7 cellular contexts compared by ENCODE assay signal in the genomic region with DNA sequence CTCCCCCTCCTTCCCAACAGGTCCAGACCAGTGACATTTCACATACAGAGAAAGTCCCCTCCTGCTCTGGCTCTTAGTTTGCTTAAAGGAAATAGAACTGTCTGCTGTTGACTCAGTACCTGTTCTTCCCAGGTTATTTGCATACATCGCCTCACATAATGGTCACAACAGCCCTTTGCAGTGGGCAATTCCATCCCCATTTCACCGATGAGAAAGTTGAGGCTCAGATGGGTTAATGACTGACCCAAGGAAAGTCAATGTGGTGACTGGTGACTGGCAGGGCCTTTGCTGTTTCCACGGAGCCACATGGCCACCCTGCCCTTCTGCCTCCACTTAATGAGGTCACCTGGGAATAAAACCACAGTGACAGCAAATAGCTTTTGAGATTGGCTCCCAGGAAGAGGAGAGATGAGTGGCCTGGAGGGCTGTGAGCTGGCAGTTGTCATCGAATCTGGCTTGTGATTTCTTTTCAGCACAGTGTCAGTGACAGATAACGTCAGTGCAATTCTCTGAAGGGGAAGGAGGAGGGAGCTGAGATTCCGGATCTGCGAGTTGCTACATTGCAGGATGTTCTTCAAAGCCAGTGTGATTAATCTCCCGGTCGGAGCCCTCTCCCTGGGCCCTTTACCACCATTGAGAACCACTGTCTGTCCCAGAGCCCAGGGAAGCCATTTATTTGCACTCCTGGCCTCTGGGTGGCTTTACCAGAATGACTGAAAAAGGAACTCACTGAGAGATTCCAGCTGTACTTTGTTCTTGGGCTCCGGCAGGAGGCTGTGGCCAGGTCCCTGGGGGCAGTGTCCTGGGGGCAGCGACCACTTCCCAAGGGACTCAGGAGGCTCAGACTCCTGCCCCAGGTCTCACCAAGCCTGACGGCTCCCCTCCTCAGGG.
DNase-seq lines count a peak whose midpoint lies in the region; ATAC-seq and TF ChIP-seq lines count a peak whose summit lies in the region.

No MANE protein-coding gene starts in this region.

- peak; percentile 48 for ATAC-seq in GM18868 (IDR thresholded peaks at IDR 0.05; ENCODE audit: unreplicated experiment)
- ATAC-seq in HG02642 (IDR thresholded peaks at IDR 0.05; ENCODE audit: poor library complexity, unreplicated experiment) = peak; percentile 69
- peak; percentile 82 to 88 for ATAC-seq in left cardiac atrium
- no peak for ATAC-seq in T-cell (replicated peaks in 1 of 4)

- TF ChIP-seq POLR2A in stomach (IDR thresholded peaks at IDR 0.05) = no peak

- DNase-seq in NCI-H2107 treated with DMSO at 0.1 percent for 48 hours (lab: John Stamatoyannopoulos, UW; ENCODE audit: unreplicated experiment) = peak; percentile 66
- peak; percentile 42 for DNase-seq in left cardiac atrium
- DNase-seq in T-helper 2 cell treated with Interferon-gamma antibody and Interleukin-4, amounts not matched to agents 5 μg/mL and 100 μg/mL, for 36 hours (ENCODE audit: low spot score) = no peak
- DNase-seq in T-cell = no peak
- DNase-seq in stomach = no peak

- H3K27ac ChIP-seq in stomach = peak overlapping the region in 2 of 5 donors; percentile 25 to 42

- peaks cover 13% of the 10 kb centered on the region for H3K27me3 Mint-ChIP-seq in T-helper 2 cell treated with Interferon-gamma antibody and Interleukin-4, amounts not matched to agents 5 μg/mL and 100 μg/mL, for 36 hours (ENCODE audit: low read depth)
- peaks cover 0 to 2% of the 10 kb centered on the region in 2 donors for H3K27me3 Mint-ChIP-seq in T-cell

- no peak for TF ChIP-seq EP300 in stomach (IDR thresholded peaks at IDR 0.05)

- 32 to 40% (median 38%) methylated on average over 12 of the region's 12 CpGs for WGBS in stomach, 5 donors

- H3K27me3 ChIP-seq in stomach = no peaks in the 10 kb centered on the region

- H3K36me3 Mint-ChIP-seq in T-helper 2 cell treated with Interferon-gamma antibody and Interleukin-4, amounts not matched to agents 5 μg/mL and 100 μg/mL, for 36 hours (ENCODE audit: low read depth) = no peaks in the 10 kb centered on the region
- H3K36me3 Mint-ChIP-seq in T-cell = no peaks in the 10 kb centered on the region

- H3K36me3 ChIP-seq in stomach = no peaks in the 10 kb centered on the region

- H3K9me3 Mint-ChIP-seq in T-helper 2 cell treated with Interferon-gamma antibody and Interleukin-4, amounts not matched to agents 5 μg/mL and 100 μg/mL, for 36 hours = no peaks in the 10 kb centered on the region
- H3K9me3 Mint-ChIP-seq in T-cell = no peaks in the 10 kb centered on the region

- H3K4me1 Mint-ChIP-seq in T-helper 2 cell treated with Interferon-gamma antibody and Interleukin-4, amounts not matched to agents 5 μg/mL and 100 μg/mL, for 36 hours (ENCODE audit: low read depth) = peaks cover 15% of the 10 kb centered on the region
- peaks cover 9 to 16% (median 15%) of the 10 kb centered on the region in 3 donors for H3K4me1 Mint-ChIP-seq in T-cell

- no peak overlapping the region for H3K4me3 ChIP-seq in stomach

- POLR2A ChIA-PET in T-cell (lab: Charles Lee) = no interaction called here

- no peak overlapping the region for H3K27ac Mint-ChIP-seq in T-helper 2 cell treated with Interferon-gamma antibody and Interleukin-4, amounts not matched to agents 5 μg/mL and 100 μg/mL, for 36 hours
- no peak overlapping the region for H3K27ac Mint-ChIP-seq in T-cell

- H3K4me1 ChIP-seq in stomach = peaks cover 5 to 34% (median 17%) of the 10 kb centered on the region in 4 donors

- CTCF ChIA-PET in T-cell (lab: Charles Lee) = no interaction called here

- intact Hi-C loops in left cardiac atrium (cut with DNase I) (no loop called here), stomach (cut with DNase I; ENCODE audit: low total_unique reads) (no loop called here)

- H3K9me3 ChIP-seq in stomach = no peaks in the 10 kb centered on the region

- no peak overlapping the region for H3K4me3 Mint-ChIP-seq in T-helper 2 cell treated with Interferon-gamma antibody and Interleukin-4, amounts not matched to agents 5 μg/mL and 100 μg/mL, for 36 hours
- no peak overlapping the region for H3K4me3 Mint-ChIP-seq in T-cell

- TF ChIP-seq CTCF in stomach (IDR thresholded peaks at IDR 0.05) = no peak

Comparison
In these comparisons a context has a peak if more than half of its experiments do, and no peak if none do; other contexts are left out.
1. ATAC-seq: peak in GM18868 (single experiment), HG02642 (single experiment) and left cardiac atrium (2 of 2); none in T-cell (0 of 4).
2. DNase-seq: peak in NCI-H2107 treated with DMSO at 0.1 percent for 48 hours (single experiment) and left cardiac atrium (single experiment); none in T-helper 2 cell treated with Interferon-gamma antibody and Interleukin-4, amounts not matched to agents 5 μg/mL and 100 μg/mL, for 36 hours (single experiment), T-cell (0 of 34) and stomach (single experiment).